Comparison of ENCODE assay signal across 2 cellular contexts in genomic region chr21:46220275-46220810, GRCh38.
TF ChIP-seq lines count a peak whose summit lies in the region.

No MANE protein-coding gene starts in this region.

TF ChIP-seq in HEK293, 187 proteins besides CTCF, POLR2A, EP300 and RAD21 (continued from another document):
- no peak for TF ChIP-seq ELK4 (IDR thresholded peaks at IDR 0.05; ENCODE audit: borderline replicate concordance, low read depth, low read length)

TF ChIP-seq in WTC11, 78 proteins besides CTCF, POLR2A, EP300 and RAD21 (continued from another document):
- TF ChIP-seq AFF4 (CRISPR knock-in tag; IDR thresholded peaks at IDR 0.05; ENCODE audit: borderline replicate concordance): no peak
